32 cellular contexts compared by ENCODE assay signal in genomic region chr6:167977717-167978467, GRCh38. TPM values are rescaled to one million over a fixed set of nuclear protein-coding genes. Genes with fewer than 3 reads are reported as not detected.
"Had no signal": no experiment of that assay in that cellular context is flagged by ENCODE, and none has a peak within 500 bp of the region (broad histone marks: within the 10 kb centered on the region; RNA-seq: fewer than 3 reads in every experiment).

No MANE protein-coding gene starts in this region.

- H3K4me3 Mint-ChIP-seq: activated B cell treated with CpG ODN at 0.5 μM for 24 hours; activated CD8-positive, alpha-beta T cell treated with anti-CD3 and anti-CD28 coated beads for 36 hours; activated naive CD4-positive, alpha-beta T cell treated with anti-CD3 and anti-CD28 coated beads for 36 hours; activated naive CD4-positive, alpha-beta T cell treated with anti-CD3 and anti-CD28 coated beads, Interleukin-2, amount 50 U/mL, for 24 hours; activated naive CD8-positive, alpha-beta T cell treated with anti-CD3 and anti-CD28 coated beads for 36 hours; activated naive CD8-positive, alpha-beta T cell treated with anti-CD3 and anti-CD28 coated beads, Interleukin-2, amount 50 U/mL, for 24 hours; activated T-cell treated with anti-CD3 and anti-CD28 coated beads, Interleukin-2, amount 50 U/mL, for 4 hours; activated T-helper 17 cell treated with anti-CD3 and anti-CD28 coated beads, Interleukin-2, amount 50 U/mL, for 72 hours; dendritic cell treated with granulocyte-macrophage colony-stimulating factor and Interleukin-4, amounts not matched to agents 40 ng/mL and 50 ng/mL, for 4 days; T-helper 17 cell; T-helper 2 cell treated with Interferon-gamma antibody and Interleukin-4, amounts not matched to agents 5 μg/mL and 100 μg/mL, for 36 hours had no signal

- H3K9me3 Mint-ChIP-seq: activated B cell treated with CpG ODN at 0.5 μM for 24 hours; activated CD8-positive, alpha-beta T cell treated with anti-CD3 and anti-CD28 coated beads for 36 hours; activated naive CD4-positive, alpha-beta T cell treated with anti-CD3 and anti-CD28 coated beads for 36 hours; activated naive CD4-positive, alpha-beta T cell treated with anti-CD3 and anti-CD28 coated beads, Interleukin-2, amount 50 U/mL, for 24 hours; activated naive CD8-positive, alpha-beta T cell treated with anti-CD3 and anti-CD28 coated beads for 36 hours; activated naive CD8-positive, alpha-beta T cell treated with anti-CD3 and anti-CD28 coated beads, Interleukin-2, amount 50 U/mL, for 24 hours; activated T-cell treated with anti-CD3 and anti-CD28 coated beads, Interleukin-2, amount 50 U/mL, for 4 hours; activated T-helper 17 cell treated with anti-CD3 and anti-CD28 coated beads, Interleukin-2, amount 50 U/mL, for 72 hours; T-helper 2 cell treated with Interferon-gamma antibody and Interleukin-4, amounts not matched to agents 5 μg/mL and 100 μg/mL, for 36 hours had no signal

- H3K27me3 Mint-ChIP-seq: activated CD8-positive, alpha-beta T cell treated with anti-CD3 and anti-CD28 coated beads for 36 hours; activated T-helper 17 cell treated with anti-CD3 and anti-CD28 coated beads, Interleukin-2, amount 50 U/mL, for 72 hours; dendritic cell treated with granulocyte-macrophage colony-stimulating factor and Interleukin-4, amounts not matched to agents 40 ng/mL and 50 ng/mL, for 4 days had no signal

- H3K4me1 ChIP-seq: adrenal gland, colonic mucosa had no signal

- H3K36me3 Mint-ChIP-seq: activated naive CD4-positive, alpha-beta T cell treated with anti-CD3 and anti-CD28 coated beads, Interleukin-2, amount 50 U/mL, for 24 hours; activated naive CD8-positive, alpha-beta T cell treated with anti-CD3 and anti-CD28 coated beads for 36 hours had no signal

- H3K36me3 ChIP-seq: adrenal gland, colonic mucosa, esophagus squamous epithelium, gastroesophageal sphincter, WERI-Rb-1 had no signal

- H3K27ac Mint-ChIP-seq: activated B cell treated with CpG ODN at 0.5 μM for 24 hours; activated CD8-positive, alpha-beta T cell treated with anti-CD3 and anti-CD28 coated beads for 36 hours; activated naive CD4-positive, alpha-beta T cell treated with anti-CD3 and anti-CD28 coated beads for 36 hours; activated naive CD4-positive, alpha-beta T cell treated with anti-CD3 and anti-CD28 coated beads, Interleukin-2, amount 50 U/mL, for 24 hours; activated naive CD8-positive, alpha-beta T cell treated with anti-CD3 and anti-CD28 coated beads for 36 hours; activated naive CD8-positive, alpha-beta T cell treated with anti-CD3 and anti-CD28 coated beads, Interleukin-2, amount 50 U/mL, for 24 hours; activated T-helper 17 cell treated with anti-CD3 and anti-CD28 coated beads, Interleukin-2, amount 50 U/mL, for 72 hours; dendritic cell treated with granulocyte-macrophage colony-stimulating factor and Interleukin-4, amounts not matched to agents 40 ng/mL and 50 ng/mL, for 4 days; T-helper 17 cell; T-helper 2 cell treated with Interferon-gamma antibody and Interleukin-4, amounts not matched to agents 5 μg/mL and 100 μg/mL, for 36 hours had no signal

- H3K4me3 ChIP-seq: adrenal gland, body of pancreas, colonic mucosa, dorsolateral prefrontal cortex, esophagus squamous epithelium, gastroesophageal sphincter had no signal

- DNase-seq: activated B cell treated with CpG ODN at 0.5 μM for 24 hours; activated CD4-positive, alpha-beta T cell treated with anti-CD3 and anti-CD28 coated beads for 48 hours; activated CD4-positive, alpha-beta T cell treated with anti-CD3 and anti-CD28 coated beads, Interleukin-2, amount 50 U/mL, for 1 hour; activated CD4-positive, alpha-beta T cell treated with anti-CD3 and anti-CD28 coated beads, Interleukin-2, amount 50 U/mL, for 48 hours; activated CD8-positive, alpha-beta memory T cell treated with anti-CD3 and anti-CD28 coated beads for 24 hours; activated CD8-positive, alpha-beta T cell treated with anti-CD3 and anti-CD28 coated beads for 36 hours; activated effector memory CD4-positive, alpha-beta T cell treated with Interleukin-2 at 50 U/mL for 16 hours; activated naive CD4-positive, alpha-beta T cell treated with anti-CD3 and anti-CD28 coated beads for 36 hours; activated naive CD8-positive, alpha-beta T cell treated with anti-CD3 and anti-CD28 coated beads for 36 hours; activated naive CD8-positive, alpha-beta T cell treated with anti-CD3 and anti-CD28 coated beads, Interleukin-2, amount 50 U/mL, for 24 hours; activated T-cell treated with anti-CD3 and anti-CD28 coated beads, Interleukin-2, amount 50 U/mL, for 4 hours; adrenal gland; body of pancreas; caudate nucleus; colonic mucosa; dorsolateral prefrontal cortex; effector memory CD4-positive, alpha-beta T cell; esophagus squamous epithelium; foreskin melanocyte; T-helper 1 cell; T-helper 17 cell; T1000; WERI-Rb-1 had no signal

- H3K27ac ChIP-seq: adrenal gland, body of pancreas, colonic mucosa, dorsolateral prefrontal cortex, epithelial cell of prostate, esophagus squamous epithelium, gastroesophageal sphincter, WERI-Rb-1 had no signal

- H3K4me1 Mint-ChIP-seq: activated B cell treated with CpG ODN at 0.5 μM for 24 hours; activated naive CD4-positive, alpha-beta T cell treated with anti-CD3 and anti-CD28 coated beads, Interleukin-2, amount 50 U/mL, for 24 hours; activated naive CD8-positive, alpha-beta T cell treated with anti-CD3 and anti-CD28 coated beads for 36 hours; activated naive CD8-positive, alpha-beta T cell treated with anti-CD3 and anti-CD28 coated beads, Interleukin-2, amount 50 U/mL, for 24 hours; activated T-helper 17 cell treated with anti-CD3 and anti-CD28 coated beads, Interleukin-2, amount 50 U/mL, for 72 hours had no signal

- H3K27me3 ChIP-seq: adrenal gland, body of pancreas, colonic mucosa, dorsolateral prefrontal cortex had no signal

- H3K9me3 ChIP-seq: adrenal gland, body of pancreas, colonic mucosa, esophagus squamous epithelium, gastroesophageal sphincter had no signal

- ATAC-seq: activated CD4-positive, CD25-positive, alpha-beta regulatory T cell treated with anti-CD3 and anti-CD28 coated beads, Interleukin-2, amount 50 U/mL, for 24 hours; activated CD8-positive, alpha-beta T cell treated with anti-CD3 and anti-CD28 coated beads for 36 hours; activated naive CD8-positive, alpha-beta T cell treated with anti-CD3 and anti-CD28 coated beads, Interleukin-2, amount 50 U/mL, for 24 hours; activated T-cell treated with anti-CD3 and anti-CD28 coated beads, Interleukin-2, amount 50 U/mL, for 4 hours; activated T-helper 17 cell treated with anti-CD3 and anti-CD28 coated beads, Interleukin-2, amount 50 U/mL, for 72 hours; body of pancreas; gastroesophageal sphincter; T-helper 17 cell had no signal

RNA-seq across cellular contexts. Expression of gene KIF25, which starts 19.6 kb away (rescaled TPM):
- total RNA-seq: activated B cell treated with CpG ODN at 0.5 μM for 24 hours; activated CD8-positive, alpha-beta T cell treated with anti-CD3 and anti-CD28 coated beads for 36 hours; activated naive CD4-positive, alpha-beta T cell treated with anti-CD3 and anti-CD28 coated beads for 36 hours; activated naive CD8-positive, alpha-beta T cell treated with anti-CD3 and anti-CD28 coated beads for 36 hours; activated T-cell treated with anti-CD3 and anti-CD28 coated beads, Interleukin-2, amount 50 U/mL, for 4 hours; adrenal gland; fibroblast of villous mesenchyme; glomerular endothelial cell; T-helper 17 cell had no signal
